ENCODE assay signal across 8 cellular contexts in the genomic region with DNA sequence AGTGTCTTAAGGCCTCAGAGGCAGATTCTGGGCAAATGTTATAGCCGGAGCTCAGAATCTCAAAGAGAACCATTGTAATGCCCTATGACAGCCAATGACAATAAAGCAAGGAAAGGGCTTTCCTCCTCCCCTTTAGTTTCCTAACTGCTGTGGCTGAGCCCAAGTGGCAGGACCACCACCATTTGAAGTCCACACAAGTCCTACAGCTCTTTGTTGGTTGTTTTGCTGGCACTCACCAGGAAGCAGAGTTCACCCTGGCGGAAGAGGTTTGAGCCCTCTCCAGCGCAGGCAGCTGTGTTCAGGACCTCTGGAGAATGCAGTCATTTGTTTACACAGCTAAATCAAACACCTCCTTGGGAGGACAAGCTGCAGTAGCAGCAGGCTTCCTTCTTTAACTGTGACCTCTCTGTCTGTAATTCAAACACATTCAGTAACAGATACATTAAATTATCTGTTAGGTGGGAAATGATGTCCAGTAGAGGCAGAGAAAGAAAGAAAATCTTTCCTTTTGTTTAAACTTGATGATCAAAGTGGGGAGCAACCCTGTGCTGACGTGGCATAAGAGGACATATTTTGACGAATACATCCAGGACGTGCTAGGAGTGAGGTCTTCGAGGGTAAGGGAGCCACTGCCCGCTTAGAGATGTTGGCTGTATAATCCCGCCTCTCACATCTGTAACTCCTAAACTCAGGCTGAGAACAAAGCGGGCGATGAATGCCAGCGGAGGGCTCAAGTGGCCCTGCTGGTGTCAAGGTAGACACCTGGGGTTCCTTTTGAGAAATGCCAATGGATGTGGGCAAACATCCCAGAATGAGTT. TPM values are rescaled to one million over a fixed set of nuclear protein-coding genes. Genes with fewer than 3 reads are reported as not detected.
A peak's percentile ranks its signal among the peaks of the same experiment; 100 is the strongest.
DNase-seq lines count a peak whose midpoint lies in the region; ATAC-seq and TF ChIP-seq lines count a peak whose summit lies in the region.
"Had no signal": no experiment of that assay in that cellular context is flagged by ENCODE, and none has a peak within 500 bp of the region (broad histone marks: within the 10 kb centered on the region; RNA-seq: fewer than 3 reads in every experiment).

No MANE protein-coding gene starts in this region.

- DNase-seq in NCI-H146 (lab: John Stamatoyannopoulos, UW) = peak; percentile 59
- peak in 1 of 61 donors; percentile 36 for DNase-seq in caudate nucleus (lab: John Stamatoyannopoulos, UW)
- DNase-seq in lung (ENCODE audit: low spot score) = peak; percentile 63
- peak; percentile 75 for DNase-seq in upper lobe of right lung
- no peak for DNase-seq in DMS 273 treated with DMSO at 0.1 percent for 48 hours (lab: John Stamatoyannopoulos, UW)
- DNase-seq: Kasumi-1 had no signal

- intact Hi-C loops in upper lobe of right lung (cut with DNase I) = no loop called here

- WGBS in lung, 2 donors = 45 to 74% methylated on average over 12 of the region's 12 CpGs

- H3K36me3 ChIP-seq in lung (ENCODE audit: control insufficient read depth in 2 of 2, insufficient read depth in 2 of 2, low read length in 2 of 2) = no peaks in the 10 kb centered on the region
- no peaks in the 10 kb centered on the region for H3K36me3 ChIP-seq in upper lobe of right lung

- H3K9me3 ChIP-seq in lung (ENCODE audit: control insufficient read depth in 2 of 2, insufficient read depth in 1 of 2, low read length in 1 of 2) = no peaks in the 10 kb centered on the region
- no peaks in the 10 kb centered on the region for H3K9me3 ChIP-seq in upper lobe of right lung

- H3K4me1 ChIP-seq in lung (ENCODE audit: control insufficient read depth in 2 of 2, insufficient read depth in 2 of 2, low read length in 2 of 2) = peaks cover 10 to 15% of the 10 kb centered on the region in 2 donors
- H3K4me1 ChIP-seq in upper lobe of right lung = peaks cover 26% of the 10 kb centered on the region

- ATAC-seq in lung (ENCODE audit: insufficient read depth, low FRiP score) (peak; percentile 82), upper lobe of right lung (peak; percentile 94), HG03135 (IDR thresholded peaks at IDR 0.05; ENCODE audit: unreplicated experiment) (no peak), HG02885 (IDR thresholded peaks at IDR 0.05; ENCODE audit: poor library complexity, unreplicated experiment) (no peak)

- H3K27ac ChIP-seq in caudate nucleus (ENCODE audit: low read depth, low read length) (peak overlapping the region; percentile 45), lung (ENCODE audit: low read depth in 1 of 2, low read length in 1 of 2) (peak overlapping the region in 1 of 2 donors; percentile 94), upper lobe of right lung (peak overlapping the region; percentile 73)

- H3K4me3 ChIP-seq in lung = no peak overlapping the region
- no peak overlapping the region for H3K4me3 ChIP-seq in upper lobe of right lung

- TF ChIP-seq CTCF in lung (IDR thresholded peaks at IDR 0.05; ENCODE audit: control extremely low read depth, extremely low read depth) = no peak
- TF ChIP-seq CTCF in upper lobe of right lung (IDR thresholded peaks at IDR 0.05) = no peak

- H3K27me3 ChIP-seq in lung (ENCODE audit: control insufficient read depth, insufficient read depth) (no peaks in the 10 kb centered on the region), upper lobe of right lung (no peaks in the 10 kb centered on the region)

RNA-seq across cellular contexts. Expression of a gene that starts 51.9 kb away (rescaled TPM):
- total RNA-seq in lung (1 to 10 TPM in 1 of 2 donors, under 1 TPM in 1; 1.00 to 1.0 TPM), upper lobe of right lung (1.4 TPM)
- under 1 TPM; 0.21 to 0.33 TPM for polyA plus RNA-seq in lung

Comparison
In these comparisons a context has a peak if more than half of its experiments do, and no peak if none do; other contexts are left out.
1. ATAC-seq: peak in lung (single experiment) and upper lobe of right lung (single experiment); none in HG03135 (single experiment) and HG02885 (single experiment).